23 cellular contexts compared by ENCODE assay signal in genomic region chr22:36472689-36473088, GRCh38. TPM values are rescaled to one million over a fixed set of nuclear protein-coding genes. Genes with fewer than 3 reads are reported as not detected.
DNase-seq lines count a peak whose midpoint lies in the region; ATAC-seq lines count a peak whose summit lies in the region.
"Had no signal": no experiment of that assay in that cellular context is flagged by ENCODE, and none has a peak within 500 bp of the region (broad histone marks: within the 10 kb centered on the region; RNA-seq: fewer than 3 reads in every experiment).

No MANE protein-coding gene starts in this region.

- H2BK12ac ChIP-seq in mesenchymal stem cell (ENCODE audit: low read length in 2 of 2), result no peak overlapping the region

- H3K79me1 ChIP-seq in mesenchymal stem cell (replicated peaks; ENCODE audit: low read length, poor library complexity, severe bottlenecking), result peaks cover 19% of the 10 kb centered on the region

- H3K9ac ChIP-seq in GM23248 (no peak overlapping the region), mesenchymal stem cell (ENCODE audit: low read length) (no peak overlapping the region), skeletal muscle tissue (ENCODE audit: low read depth in 1 of 3, low read length in 3 of 3) (peak overlapping the region in 2 of 3 donors; percentile 29 to 40)

- H3K4me3 ChIP-seq in GM23248 (no peak overlapping the region), mesenchymal stem cell (ENCODE audit: insufficient read depth in 1 of 2, low read depth in 1 of 2, low read length in 2 of 2) (no peak overlapping the region), skeletal muscle tissue (ENCODE audit: low read length in 3 of 3) (no peak overlapping the region), MG63 (no peak overlapping the region)
- H3K4me3 ChIP-seq: hepatocyte, left ventricle myocardium inferior had no signal

- H4K20me1 ChIP-seq in GM23248 (ENCODE audit: insufficient read depth), result no peaks in the 10 kb centered on the region

- H2BK5ac ChIP-seq in mesenchymal stem cell (ENCODE audit: low read depth, low read length, poor library complexity, severe bottlenecking), result no peak overlapping the region

- peaks cover 73% of the 10 kb centered on the region for H3K36me3 Mint-ChIP-seq in activated T-helper 17 cell treated with anti-CD3 and anti-CD28 coated beads, Interleukin-2, amount 50 U/mL, for 72 hours (ENCODE audit: low read depth)

- H2AFZ ChIP-seq in GM23248 (no peak overlapping the region), mesenchymal stem cell (ENCODE audit: low read depth, low read length) (no peak overlapping the region)
- H2AFZ ChIP-seq: hepatocyte had no signal

- H3K9me2 ChIP-seq in GM23248 (ENCODE audit: insufficient read depth), result no peaks in the 10 kb centered on the region

- H3K27ac Mint-ChIP-seq in activated T-helper 17 cell treated with anti-CD3 and anti-CD28 coated beads, Interleukin-2, amount 50 U/mL, for 72 hours, result peak overlapping the region; percentile 51
- H3K27ac Mint-ChIP-seq: T-helper 1 cell treated with Interleukin-12 subunit alpha and Interleukin-12 subunit beta and Interleukin-4 antibody, amounts not matched to agents 30 μg/mL and 1 μg/mL, for 36 hours had no signal

- H2BK15ac ChIP-seq in mesenchymal stem cell (ENCODE audit: low read depth, poor library complexity, severe bottlenecking), result no peak overlapping the region

- H3K4me1 ChIP-seq in GM23248 (ENCODE audit: insufficient read depth) (peaks cover 32% of the 10 kb centered on the region), mesenchymal stem cell (ENCODE audit: control insufficient read depth, insufficient read depth, low read depth, low read length) (peaks cover 27% of the 10 kb centered on the region), skeletal muscle tissue (ENCODE audit: control insufficient read depth in 3 of 3, insufficient read depth in 3 of 3, low read length in 3 of 3) (peaks cover 26 to 36% (median 26%) of the 10 kb centered on the region in 3 donors)

- no peak overlapping the region for H3K4ac ChIP-seq in mesenchymal stem cell (ENCODE audit: low read depth in 1 of 2, low read length in 2 of 2)

- H3K36me3 ChIP-seq in GM23248 (ENCODE audit: low read depth) (peaks cover 9% of the 10 kb centered on the region; the same call in 1 of the 2 replicates), mesenchymal stem cell (ENCODE audit: control insufficient read depth in 1 of 2, insufficient read depth in 2 of 2, low read depth in 1 of 2, low read length in 2 of 2) (peaks cover 54 to 67% of the 10 kb centered on the region in 2 experiments), skeletal muscle tissue (ENCODE audit: control insufficient read depth in 3 of 3, insufficient read depth in 3 of 3, low read length in 3 of 3) (peaks cover 48 to 55% (median 55%) of the 10 kb centered on the region in 3 donors), MG63 (peaks cover 48% of the 10 kb centered on the region)

- H3K23ac ChIP-seq in mesenchymal stem cell (ENCODE audit: low read length in 2 of 2), result no peak overlapping the region

- ATAC-seq in activated T-helper 17 cell treated with anti-CD3 and anti-CD28 coated beads, Interleukin-2, amount 50 U/mL, for 72 hours (replicated peaks), result no peak
- no peak for ATAC-seq in GM21825 (IDR thresholded peaks at IDR 0.05; ENCODE audit: unreplicated experiment)
- ATAC-seq: Panc1 had no signal

- H3F3A ChIP-seq in GM23248 (ENCODE audit: insufficient read depth), result peaks cover 26% of the 10 kb centered on the region

- no peak overlapping the region for H4K8ac ChIP-seq in mesenchymal stem cell (ENCODE audit: low read length)

- H3K4me2 ChIP-seq in GM23248 (ENCODE audit: unreplicated experiment), result no peak overlapping the region
- H3K4me2 ChIP-seq in mesenchymal stem cell (ENCODE audit: low read length, poor library complexity, severe bottlenecking), result no peak overlapping the region
- H3K4me2 ChIP-seq: hepatocyte had no signal

- H3K4me1 Mint-ChIP-seq in activated T-helper 17 cell treated with anti-CD3 and anti-CD28 coated beads, Interleukin-2, amount 50 U/mL, for 72 hours, result peaks cover 4% of the 10 kb centered on the region

- H2AK5ac ChIP-seq in mesenchymal stem cell (ENCODE audit: low read length, severe bottlenecking), result peak overlapping the region; percentile 77

- peaks cover 35% of the 10 kb centered on the region for H3K79me2 ChIP-seq in GM23248 (ENCODE audit: insufficient read depth)
- H3K79me2 ChIP-seq: hepatocyte had no signal

- 86 to 89% methylated on average over 13 of the region's 13 CpGs for WGBS in GM23248 (ENCODE audit: low coverage in 1 of 2, low lambda C conversion rate in 2 of 2, missing lambda C conversion rate in 2 of 2), 2 experiments
- WGBS in mesenchymal stem cell, result 91% methylated on average over 13 of the region's 13 CpGs

- H3K9me3 ChIP-seq in GM23248 (ENCODE audit: low read depth), result no peaks in the 10 kb centered on the region
- no peaks in the 10 kb centered on the region for H3K9me3 ChIP-seq in mesenchymal stem cell (ENCODE audit: control insufficient read depth, low read length)
- H3K9me3 ChIP-seq in skeletal muscle tissue (ENCODE audit: control insufficient read depth in 3 of 3, low read length in 3 of 3), result no peaks in the 10 kb centered on the region
- H3K9me3 ChIP-seq in MG63, result no peaks in the 10 kb centered on the region
- H3K9me3 ChIP-seq: left ventricle myocardium inferior had no signal

- peak overlapping the region; percentile 82; the same call in 1 of the 2 replicates for H3K27ac ChIP-seq in GM23248
- peak overlapping the region; percentile 53 for H3K27ac ChIP-seq in mesenchymal stem cell (ENCODE audit: low read length, poor library complexity, severe bottlenecking)
- no peak overlapping the region for H3K27ac ChIP-seq in skeletal muscle tissue (ENCODE audit: low read depth, low read length)
- H3K27ac ChIP-seq: hepatocyte had no signal

- in situ Hi-C loops in GM23248 (cut with MboI), result no loop called here

- no peaks in the 10 kb centered on the region for H3K27me3 Mint-ChIP-seq in activated T-helper 17 cell treated with anti-CD3 and anti-CD28 coated beads, Interleukin-2, amount 50 U/mL, for 72 hours
- H3K27me3 Mint-ChIP-seq: activated CD4-positive, alpha-beta T cell treated with anti-CD3 and anti-CD28 coated beads, Interleukin-2, amount 10 ng/mL, durations not matched to agents 24 days and 14 days; progenitor cell of endocrine pancreas had no signal

- no peak overlapping the region for H2BK120ac ChIP-seq in mesenchymal stem cell (ENCODE audit: low read depth, low read length)

- H4K91ac ChIP-seq in mesenchymal stem cell (ENCODE audit: low read length), result no peak overlapping the region

- no peak overlapping the region for H3K18ac ChIP-seq in mesenchymal stem cell (ENCODE audit: low read depth in 1 of 2, low read length in 2 of 2)

- H3K14ac ChIP-seq in mesenchymal stem cell (ENCODE audit: low read length in 2 of 2), result no peak overlapping the region

- H3K27me3 ChIP-seq in GM23248 (replicated peaks; ENCODE audit: insufficient read depth) (no peaks in the 10 kb centered on the region), mesenchymal stem cell (ENCODE audit: control insufficient read depth in 1 of 2, insufficient read depth in 1 of 2, low read length in 2 of 2) (no peaks in the 10 kb centered on the region), skeletal muscle tissue (ENCODE audit: control insufficient read depth in 3 of 3, insufficient read depth in 3 of 3, low read length in 3 of 3) (no peaks in the 10 kb centered on the region), MG63 (no peaks in the 10 kb centered on the region)
- H3K27me3 ChIP-seq: hepatocyte had no signal

- DNase-seq in GM23248, result no peak
- DNase-seq in mesenchymal stem cell, result no peak
- no peak for DNase-seq in GM19238 (ENCODE audit: insufficient read length, low spot score)
- no peak for DNase-seq in stimulated activated naive CD4-positive, alpha-beta T cell treated with Interleukin-2 at 50 U/mL for 16 hours (lab: John Stamatoyannopoulos, UW)
- no peak for DNase-seq in MG63
- DNase-seq: ACHN; activated CD4-positive, alpha-beta T cell treated with anti-CD3 and anti-CD28 coated beads, Interleukin-2, amount 10 ng/mL, durations not matched to agents 24 days and 14 days; activated CD8-positive, alpha-beta memory T cell treated with anti-CD3 and anti-CD28 coated beads, Interleukin-2, amount 50 U/mL, for 4 hours; activated effector memory CD4-positive, alpha-beta T cell treated with Interleukin-2 at 50 U/mL for 16 hours; dermis blood vessel endothelial cell; left ventricle myocardium inferior; NCI-H1436; NCI-H510A; NK-92 treated with Interleukin-12 subunit alpha and Interleukin-12 subunit beta, amount 100 ng/mL, for 24 hours; stimulated activated CD4-positive, alpha-beta T cell treated with anti-CD3 and anti-CD28 coated beads, Interleukin-4, amount 100 ng/mL, for 1 hour had no signal

- no peaks in the 10 kb centered on the region for H3K9me3 Mint-ChIP-seq in activated T-helper 17 cell treated with anti-CD3 and anti-CD28 coated beads, Interleukin-2, amount 50 U/mL, for 72 hours
- H3K9me3 Mint-ChIP-seq: activated CD4-positive, alpha-beta T cell treated with anti-CD3 and anti-CD28 coated beads, Interleukin-2, amount 10 ng/mL, durations not matched to agents 24 days and 14 days; neural crest cell; T-helper 1 cell treated with Interleukin-12 subunit alpha and Interleukin-12 subunit beta and Interleukin-4 antibody, amounts not matched to agents 30 μg/mL and 1 μg/mL, for 36 hours had no signal

- no peak overlapping the region for H3K4me3 Mint-ChIP-seq in activated T-helper 17 cell treated with anti-CD3 and anti-CD28 coated beads, Interleukin-2, amount 50 U/mL, for 72 hours
- H3K4me3 Mint-ChIP-seq: activated CD4-positive, alpha-beta T cell treated with anti-CD3 and anti-CD28 coated beads, Interleukin-2, amount 10 ng/mL, durations not matched to agents 24 days and 14 days; neural crest cell; T-helper 1 cell treated with Interleukin-12 subunit alpha and Interleukin-12 subunit beta and Interleukin-4 antibody, amounts not matched to agents 30 μg/mL and 1 μg/mL, for 36 hours had no signal

RNA-seq across cellular contexts. Expression of gene TXN2, which starts 8.8 kb away (rescaled TPM):
- 24.0 and 33.1 TPM in 2 replicates for total RNA-seq in GM23248 (2014; rRNA removed; shearing (Covaris generic))
- 104 and 109 TPM in 2 replicates for polyA plus RNA-seq in GM23248 (2016; fragmentation: Nextera tagmentation; extraction: Ambion mirVana)
- total RNA-seq in activated T-helper 17 cell treated with anti-CD3 and anti-CD28 coated beads, Interleukin-2, amount 50 U/mL, for 72 hours, result 100 to 1,000 TPM in 1 of 2 donors, 10 to 100 TPM in 1; 87.9 to 114 TPM
- polyA plus RNA-seq in mesenchymal stem cell (2013, experiment 1 of 2), result 66.7 TPM
- 65.6 TPM for polyA plus RNA-seq in mesenchymal stem cell (2013, experiment 2 of 2)
- 19.3 TPM for total RNA-seq in skeletal muscle tissue
- 64.6 and 123 TPM in 2 replicates for total RNA-seq in MG63 (2014; rRNA removed; shearing (Covaris generic); ENCODE audit: low replicate concordance)

RNA-seq across cellular contexts. Expression of gene FOXRED2, which starts 34.2 kb away (rescaled TPM):
- total RNA-seq in GM23248 (2014; rRNA removed; shearing (Covaris generic)), result 4.2 and 4.4 TPM in 2 replicates
- 5.0 and 6.5 TPM in 2 replicates for polyA plus RNA-seq in GM23248 (2016; fragmentation: Nextera tagmentation; extraction: Ambion mirVana)
- total RNA-seq in activated T-helper 17 cell treated with anti-CD3 and anti-CD28 coated beads, Interleukin-2, amount 50 U/mL, for 72 hours, result 10 to 100 TPM; 12.3 to 18.0 TPM
- polyA plus RNA-seq in mesenchymal stem cell (2013, experiment 1 of 2), result 12.9 TPM
- polyA plus RNA-seq in mesenchymal stem cell (2013, experiment 2 of 2), result 12.8 TPM
- 14.6 TPM for total RNA-seq in skeletal muscle tissue
- total RNA-seq in MG63 (2014; rRNA removed; shearing (Covaris generic); ENCODE audit: low replicate concordance), result 3.5 and 8.5 TPM in 2 replicates

RNA-seq across cellular contexts. Expression of gene EIF3D, which starts 56.3 kb away (rescaled TPM):
- 310 and 377 TPM in 2 replicates for total RNA-seq in GM23248 (2014; rRNA removed; shearing (Covaris generic))
- polyA plus RNA-seq in GM23248 (2016; fragmentation: Nextera tagmentation; extraction: Ambion mirVana), result 122 and 129 TPM in 2 replicates
- 100 to 1,000 TPM; 307 to 329 TPM for total RNA-seq in activated T-helper 17 cell treated with anti-CD3 and anti-CD28 coated beads, Interleukin-2, amount 50 U/mL, for 72 hours
- polyA plus RNA-seq in mesenchymal stem cell (2013, experiment 1 of 2), result 145 TPM
- polyA plus RNA-seq in mesenchymal stem cell (2013, experiment 2 of 2), result 145 TPM
- 294 TPM for total RNA-seq in skeletal muscle tissue
- 575 and 712 TPM in 2 replicates for total RNA-seq in MG63 (2014; rRNA removed; shearing (Covaris generic); ENCODE audit: low replicate concordance)

Comparison
In these comparisons a context has a peak if more than half of its experiments do, and no peak if none do; other contexts are left out.
1. H3K9ac ChIP-seq: peak in skeletal muscle tissue (2 of 3); none in GM23248 (single experiment) and mesenchymal stem cell (single experiment).